In the genomic region with DNA sequence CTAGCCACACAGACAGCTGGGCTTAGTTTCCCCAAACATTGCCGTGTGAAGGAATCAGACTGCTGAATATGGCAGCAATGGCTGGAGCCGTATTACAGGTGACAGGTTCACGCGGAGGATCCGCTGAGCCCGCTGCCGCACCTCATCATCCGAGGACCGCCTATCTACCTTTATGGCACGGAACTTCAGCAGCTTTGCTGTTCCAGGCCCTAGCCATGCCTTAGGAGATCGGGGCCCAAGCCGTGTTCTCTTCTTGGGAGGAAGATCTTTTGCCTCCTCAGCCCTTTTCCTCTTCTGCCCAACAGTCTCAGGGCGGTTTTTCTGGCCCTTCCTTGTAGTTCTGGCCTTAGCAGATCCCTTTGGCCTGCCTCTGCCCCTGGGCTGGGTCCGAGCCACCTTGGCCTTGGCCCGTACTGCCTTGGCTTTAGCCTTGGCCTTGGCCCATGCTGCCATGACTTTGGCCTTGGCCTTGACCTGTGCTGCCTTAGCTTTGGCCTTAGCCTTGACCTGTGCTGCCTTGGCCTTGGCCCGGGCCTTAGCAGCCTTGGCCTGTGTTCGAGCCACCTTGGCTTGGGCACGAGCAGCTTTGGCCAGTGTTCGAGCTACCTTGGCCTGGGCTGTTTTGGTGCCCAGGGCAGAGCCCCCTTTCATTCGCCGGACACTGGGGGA, we compare ENCODE assay signal across 2 cellular contexts.
TF ChIP-seq lines count a peak whose summit lies in the region.

No MANE protein-coding gene starts in this region.

TF ChIP-seq in GM23338, 12 proteins besides CTCF, POLR2A, EP300 and RAD21:
- TF ChIP-seq EZH2phosphoT487 (IDR thresholded peaks at IDR 0.05; ENCODE audit: unreplicated experiment) (no peak), POLR2AphosphoS5 (IDR thresholded peaks at IDR 0.05; ENCODE audit: low read depth) (peak; percentile 46)

TF ChIP-seq in GM12878, 131 proteins besides CTCF, POLR2A, EP300 and RAD21:
- TF ChIP-seq POLR2AphosphoS2 (IDR thresholded peaks at IDR 0.05; ENCODE audit: low read depth, low read length) (peak; percentile 74; the same call in 1 of the 2 replicates), ZNF207 (IDR thresholded peaks at IDR 0.05; ENCODE audit: borderline replicate concordance) (no peak)
